In genomic region chr21:26743524-26743923, GRCh38 we compare ENCODE assay signal across 16 cellular contexts.
"Had no signal": no experiment of that assay in that cellular context is flagged by ENCODE, and none has a peak within 500 bp of the region (broad histone marks: within the 10 kb centered on the region; RNA-seq: fewer than 3 reads in every experiment).

No MANE protein-coding gene starts in this region.

- H3K4me3 ChIP-seq: esophagus squamous epithelium, gastroesophageal sphincter, pancreas, psoas muscle, spleen, thyroid gland had no signal

- DNase-seq: central memory CD4-positive, alpha-beta T cell; esophagus squamous epithelium; foreskin fibroblast; mammary epithelial cell; natural killer cell; pancreas; psoas muscle; spleen; stimulated activated CD4-positive, alpha-beta T cell treated with anti-CD3 and anti-CD28 coated beads, Interleukin-15, amount 100 ng/mL, for 24 hours; stimulated activated CD4-positive, alpha-beta T cell treated with anti-CD3 and anti-CD28 coated beads, Interleukin-1b, Interleukin-23, amount 100 ng/mL, for 48 hours; stimulated activated CD4-positive, alpha-beta T cell treated with anti-CD3 and anti-CD28 coated beads, Interleukin-4, amount 100 ng/mL, for 24 hours; thyroid gland had no signal

- ATAC-seq: gastroesophageal sphincter; left lobe of liver; natural killer cell; pancreas; psoas muscle; sciatic nerve; stimulated activated memory B cell treated with anti-CD40 and anti-IgM and Interleukin-4, amounts not matched to agents 10 μg/mL and 1 μg/mL and 100 μg/mL, for 72 hours had no signal

- H3K27ac ChIP-seq: esophagus squamous epithelium, gastroesophageal sphincter, pancreas, psoas muscle, spleen, thyroid gland had no signal

- H3K27me3 ChIP-seq: esophagus squamous epithelium, gastroesophageal sphincter, pancreas, spleen, thyroid gland had no signal
